Comparison of ENCODE assay signal across 15 cellular contexts in the genomic region with DNA sequence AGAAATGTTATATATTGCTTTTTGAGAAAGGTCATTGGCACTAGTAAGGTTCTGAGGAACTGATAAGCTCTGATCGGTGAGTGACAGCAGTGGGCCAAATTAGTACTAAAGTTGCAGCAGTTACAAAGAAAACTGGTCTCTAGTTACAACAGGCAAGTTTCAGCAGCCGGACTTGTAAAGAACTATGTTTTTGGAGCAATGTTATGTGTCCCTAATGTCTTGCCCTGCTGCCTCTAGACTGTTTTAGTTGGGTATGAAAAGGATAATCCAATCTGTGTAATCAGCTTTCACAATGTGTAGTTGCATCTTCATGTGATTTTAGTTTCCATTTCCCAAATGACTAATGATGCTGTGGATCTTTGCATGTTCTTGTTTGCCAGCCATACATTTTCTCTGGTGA.
DNase-seq lines count a peak whose midpoint lies in the region; ATAC-seq, FAIRE-seq and TF ChIP-seq lines count a peak whose summit lies in the region.
"Had no signal": no experiment of that assay in that cellular context is flagged by ENCODE, and none has a peak within 500 bp of the region (broad histone marks: within the 10 kb centered on the region; RNA-seq: fewer than 3 reads in every experiment).

No MANE protein-coding gene starts in this region.

- ATAC-seq in GM21717 (IDR thresholded peaks at IDR 0.05; ENCODE audit: unreplicated experiment) (peak; percentile 77), HG03442 (IDR thresholded peaks at IDR 0.05; ENCODE audit: unreplicated experiment) (peak; percentile 73), GM19452 (IDR thresholded peaks at IDR 0.05; ENCODE audit: unreplicated experiment) (no peak)

- no peaks in the 10 kb centered on the region for H3K36me3 ChIP-seq in bronchial epithelial cell (ENCODE audit: control insufficient read depth, insufficient read depth, low read length)
- H3K36me3 ChIP-seq: left ventricle myocardium inferior, ovary, thoracic aorta had no signal

- peak; percentile 7 for DNase-seq in activated CD4-positive, alpha-beta T cell treated with anti-CD3 and anti-CD28 coated beads for 48 hours
- no peak for DNase-seq in activated CD4-positive, alpha-beta T cell treated with anti-CD3 and anti-CD28 coated beads, Interleukin-2, amount 50 U/mL, for 1 hour
- DNase-seq in bronchial epithelial cell (ENCODE audit: low read depth) (peak; percentile 15), NCI-H2227 treated with DMSO at 0.1 percent for 48 hours (lab: John Stamatoyannopoulos, UW) (no peak), GM13976 (ENCODE audit: low spot score) (no peak)
- DNase-seq: activated gamma-delta T cell treated with Interleukin-2 at 50 U/mL for 16 hours; dorsolateral prefrontal cortex; left ventricle myocardium inferior; ovary; stimulated activated CD4-positive, alpha-beta T cell treated with anti-CD3 and anti-CD28 coated beads, Interleukin-4, amount 100 ng/mL, for 1 hour had no signal

- H3K4me3 ChIP-seq in bronchial epithelial cell (ENCODE audit: low read depth, low read length) = no peak overlapping the region
- H3K4me3 ChIP-seq: dorsolateral prefrontal cortex, left ventricle myocardium inferior, ovary, thoracic aorta had no signal

- FAIRE-seq in bronchial epithelial cell (lab: Jason Lieb, UNC) = no peak
- FAIRE-seq: TTC549 had no signal

- no peaks in the 10 kb centered on the region for H3K27me3 ChIP-seq in bronchial epithelial cell (ENCODE audit: control insufficient read depth, insufficient read depth, low read length)
- H3K27me3 ChIP-seq: dorsolateral prefrontal cortex had no signal

- in situ Hi-C loops in GM13976 (cut with MboI; ENCODE audit: low sequenced_read_pairs, unreplicated experiment) = no loop called here

- TF ChIP-seq CTCF in bronchial epithelial cell (IDR thresholded peaks at IDR 0.05; ENCODE audit: insufficient read depth, low read length, severe bottlenecking) (no peak), GM13976 (IDR thresholded peaks at IDR 0.05; ENCODE audit: borderline replicate concordance, control extremely low read depth, extremely low read depth, insufficient read depth, missing control alignments) (no peak)

Comparison
In these comparisons a context has a peak if more than half of its experiments do, and no peak if none do; other contexts are left out.
1. DNase-seq: peak in activated CD4-positive, alpha-beta T cell treated with anti-CD3 and anti-CD28 coated beads for 48 hours (single experiment) and bronchial epithelial cell (single experiment); none in activated CD4-positive, alpha-beta T cell treated with anti-CD3 and anti-CD28 coated beads, Interleukin-2, amount 50 U/mL, for 1 hour (single experiment), NCI-H2227 treated with DMSO at 0.1 percent for 48 hours (single experiment) and GM13976 (single experiment).